9 cellular contexts compared by ENCODE assay signal in the genomic region with DNA sequence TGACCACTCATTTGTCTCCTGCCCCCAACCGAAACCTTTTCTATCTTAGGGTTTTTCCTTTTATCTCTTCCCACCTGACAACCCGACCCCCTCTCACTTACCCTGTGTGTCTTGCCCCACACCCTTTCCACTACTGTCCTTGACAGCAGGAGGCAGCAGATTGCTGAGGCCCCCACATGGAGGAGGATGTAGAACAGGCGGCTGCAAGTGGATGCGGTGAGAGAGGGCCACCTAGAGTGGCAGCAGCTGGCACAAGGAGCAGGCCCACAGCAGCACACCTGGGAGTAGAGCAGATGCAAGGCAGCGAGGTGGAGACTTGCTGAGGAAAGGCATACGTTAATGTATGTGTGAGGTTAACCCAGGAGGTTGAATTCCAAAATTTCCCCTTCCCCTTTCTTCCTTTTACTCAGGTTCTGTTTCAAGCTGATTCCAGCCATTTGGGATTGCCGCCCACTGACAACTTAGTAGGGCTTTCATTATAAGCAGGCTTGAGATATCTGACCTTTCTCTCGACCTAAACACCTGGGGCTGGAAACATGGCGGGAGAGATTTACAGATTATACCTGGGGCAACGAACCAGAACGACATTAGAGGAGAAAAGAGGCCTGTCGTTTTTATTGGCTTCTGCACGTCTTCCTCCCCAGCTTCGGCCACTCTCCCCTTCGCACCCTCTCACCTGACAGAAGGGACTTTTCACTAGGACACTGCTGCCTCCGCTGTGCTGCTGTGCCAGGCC. TPM values are rescaled to one million over a fixed set of nuclear protein-coding genes. Genes with fewer than 3 reads are reported as not detected.
A peak's percentile ranks its signal among the peaks of the same experiment; 100 is the strongest.
DNase-seq lines count a peak whose midpoint lies in the region; ATAC-seq, FAIRE-seq and TF ChIP-seq lines count a peak whose summit lies in the region.
"Had no signal": no experiment of that assay in that cellular context is flagged by ENCODE, and none has a peak within 500 bp of the region (broad histone marks: within the 10 kb centered on the region; RNA-seq: fewer than 3 reads in every experiment).

No MANE protein-coding gene starts in this region.

- H3K36me3 Mint-ChIP-seq in neural progenitor cell = peaks cover 33% of the 10 kb centered on the region

- H3F3A ChIP-seq in neural progenitor cell (ENCODE audit: low read depth) = peaks cover 69% of the 10 kb centered on the region

- H3K36me3 ChIP-seq in K562 (ENCODE audit: control insufficient read depth, insufficient read depth, low read length) (peaks cover 80% of the 10 kb centered on the region), neural progenitor cell (no peaks in the 10 kb centered on the region)

- H3K4me3 ChIP-seq in K562 (no peak overlapping the region), neural progenitor cell (no peak overlapping the region)

- H4K20me1 ChIP-seq in K562 (replicated peaks; ENCODE audit: control insufficient read depth, insufficient read depth, low read length) = 0 out of 2 replicates have a peak, but pooled peaks cover 4% of the 10 kb centered on the region
- peaks cover 23% of the 10 kb centered on the region for H4K20me1 ChIP-seq in neural progenitor cell (ENCODE audit: low read depth)

- no peak for TF ChIP-seq RAD21 in K562 (CRISPR knock-in tag; conservative IDR thresholded peaks at IDR 0.05 in 1 of 2, IDR thresholded peaks at IDR 0.05 in 1 of 2)

- peaks cover 41% of the 10 kb centered on the region for H3K4me1 Mint-ChIP-seq in neural progenitor cell

- intact Hi-C loops in K562 (cut with micrococcal nuclease) = no loop called here
- intact Hi-C loops in posterior vena cava (cut with DNase I) = no loop called here

- H3K27ac Mint-ChIP-seq in neural progenitor cell = no peak overlapping the region

- POLR2A ChIA-PET in K562 (lab: Yijun Ruan, JAX) = interaction anchor here (0.6 to 3.7 kb wide), 5 partner anchors 9 to 284 kb away, joined by 3 to 29 read pairs (median 4); a partner anchor contains a TSS

- H3K27me3 ChIP-seq in K562 (ENCODE audit: control insufficient read depth in 2 of 2, insufficient read depth in 2 of 2, low read length in 2 of 2) (no peaks in the 10 kb centered on the region), neural progenitor cell (no peaks in the 10 kb centered on the region)

- peaks cover 21 to 32% of the 10 kb centered on the region in 2 experiments for H3K4me1 ChIP-seq in K562 (replicated peaks in 1 of 2; ENCODE audit: control insufficient read depth in 2 of 2, insufficient read depth in 2 of 2, low read length in 2 of 2)
- peaks cover 23% of the 10 kb centered on the region for H3K4me1 ChIP-seq in neural progenitor cell

- H3K79me2 ChIP-seq in K562 (ENCODE audit: control insufficient read depth, insufficient read depth, low read length) (peaks cover 32% of the 10 kb centered on the region), neural progenitor cell (ENCODE audit: low read depth) (peaks cover 27% of the 10 kb centered on the region)

- CTCF ChIA-PET in K562 (lab: Yijun Ruan, JAX; ENCODE audit: low intra/inter-chr PET ratio) = no interaction called here

- H3K4me2 ChIP-seq in K562 (ENCODE audit: insufficient read depth, low read length) (peak overlapping the region; percentile 100; the same call in 1 of the 2 replicates), neural progenitor cell (peak overlapping the region; percentile 92)

- in situ Hi-C loops in K562 (cut with MboI) = no loop called here

- FAIRE-seq in K562 (lab: Jason Lieb, UNC) = no peak

- TF ChIP-seq POLR2A in K562 (conservative IDR thresholded peaks at IDR 0.05) = no peak

- peak overlapping the region; percentile 81 for H3K27ac ChIP-seq in K562 (ENCODE audit: extremely low read depth, low read depth, low read length)
- H3K27ac ChIP-seq in neural progenitor cell = peak overlapping the region; percentile 87

- H3K4me3 Mint-ChIP-seq in neural progenitor cell = peak overlapping the region; percentile 100

- H3K9me1 ChIP-seq in K562 (ENCODE audit: control insufficient read depth, insufficient read depth, low read length) = peaks cover 11% of the 10 kb centered on the region

- TF ChIP-seq CTCF in K562 (IDR thresholded peaks at IDR 0.05 in 2 of 3, conservative IDR thresholded peaks at IDR 0.05 in 1 of 3; ENCODE audit: insufficient read depth in 2 of 3, low read depth in 1 of 3, low read length in 3 of 3) = peak; percentile 15 to 48 (median 29); a peak in 3 of 6 replicates
- no peak for TF ChIP-seq CTCF in neural progenitor cell (IDR thresholded peaks at IDR 0.05)

- BruUV-seq in K562 (replicated peaks; lab: Mats Ljungman, UMichigan) = no TSS peak

- H2AFZ ChIP-seq in K562 (ENCODE audit: low read depth, low read length) (no peak overlapping the region), neural progenitor cell (replicated peaks) (no peak overlapping the region)

- DNase-seq in D341Med (ENCODE audit: low spot score) (peak; percentile 49), NCI-H1417 treated with DMSO at 0.1 percent for 48 hours (lab: John Stamatoyannopoulos, UW) (peak; percentile 16), K562 (ENCODE audit: extremely low read depth in 1 of 4, low spot score in 3 of 4) (peak in 2 of 4 experiments; percentile 26 to 43), neural progenitor cell (ENCODE audit: low spot score) (no peak), NCI-H2227 treated with DMSO at 0.1 percent for 48 hours (lab: John Stamatoyannopoulos, UW) (no peak), anterior cingulate cortex (lab: John Stamatoyannopoulos, UW) (no peak), posterior vena cava (ENCODE audit: low spot score) (no peak), putamen (ENCODE audit: low spot score) (no peak)

- peaks cover 5% of the 10 kb centered on the region for H3K27me3 Mint-ChIP-seq in neural progenitor cell (ENCODE audit: insufficient read depth, low read depth)

- H3K9me3 ChIP-seq in K562 (replicated peaks; ENCODE audit: control insufficient read depth, insufficient read depth, low read depth, low read length) (no peaks in the 10 kb centered on the region), neural progenitor cell (ENCODE audit: low read depth) (no peaks in the 10 kb centered on the region)

- H3K9me3 Mint-ChIP-seq in neural progenitor cell = no peaks in the 10 kb centered on the region

- peak overlapping the region in 1 of 2 experiments; percentile 92; a peak in 1 of 4 replicates for H3K9ac ChIP-seq in K562 (ENCODE audit: insufficient read depth in 1 of 2, low read depth in 2 of 2, low read length in 2 of 2)
- no peak overlapping the region for H3K9ac ChIP-seq in neural progenitor cell

- no peak for TF ChIP-seq EP300 in K562 (IDR thresholded peaks at IDR 0.05; ENCODE audit: low read length)

- 66% methylated on average over 16 of the region's 16 CpGs for WGBS in K562 (ENCODE audit: insufficient coverage, low coverage, missing lambda C conversion rate)

- ATAC-seq in K562 = 0 out of 3 replicates have a peak, but pooled peaks have one; percentile 3

RNA-seq across cellular contexts. Expression of a gene that starts 0.6 kb away (rescaled TPM):
- total RNA-seq in K562 (2011; cell fraction: chromatin; rRNA removed; ENCODE audit: low replicate concordance) = 0.83 and 1.1 TPM in 2 replicates
- 0.50 and 0.53 TPM in 2 replicates for total RNA-seq in K562 (2011; cell fraction: nucleolus; rRNA removed)
- total RNA-seq in K562 (2011; cell fraction: nucleoplasm; rRNA removed) = 0.46 and 0.59 TPM in 2 replicates
- total RNA-seq in K562 (2014; rRNA removed) (0.24 TPM in 1 of 2 replicates, not detected in the other), K562 (2014; rRNA removed; fragmentation: Illumina TruSeq; extraction: Trizol) (0.13 TPM in 1 of 2 replicates, not detected in the other), K562 (2015; rRNA removed; fragmentation: Illumina TruSeq; extraction: Trizol) (0.08 and 0.14 TPM in 2 replicates), K562 (2021) (0.16 and 0.22 TPM in 2 replicates), neural progenitor cell (ENCODE audit: low replicate concordance) (0.50 TPM in 1 of 2 replicates, not detected in the other), posterior vena cava (not detected)
- polyA plus RNA-seq in K562 (2011; rRNA removed) (0.18 TPM in 2 replicates), K562 (2014; fragmentation: Illumina TruSeq; extraction: Trizol) (0.06 and 0.18 TPM in 2 replicates), K562 (2014; fragmentation: Nextera tagmentation; extraction: Ambion mirVana) (under 1 TPM; 0.23 to 0.48 TPM), K562 (2014; rRNA removed) (0.23 and 0.86 TPM in 2 replicates)
- polyA plus RNA-seq in K562 (2011; cell fraction: cytosol; rRNA removed) = 0.07 and 0.13 TPM in 2 replicates
- 0.14 and 0.28 TPM in 2 replicates for polyA plus RNA-seq in K562 (2011; cell fraction: nucleus; rRNA removed)
- 0.07 TPM in 1 of 2 replicates, not detected in the other for polyA plus RNA-seq in K562 (2012)
- 0.18 and 0.32 TPM in 2 replicates for polyA minus RNA-seq in K562 (2011; rRNA and poly(A)+ RNA removed)
- not detected in 2 replicates for polyA minus RNA-seq in K562 (2011; cell fraction: cytosol; rRNA and poly(A)+ RNA removed)
- polyA minus RNA-seq in K562 (2011; cell fraction: nucleus; rRNA and poly(A)+ RNA removed) = 0.11 and 0.27 TPM in 2 replicates
- total RNA-seq: epithelial cell of proximal tubule had no signal

RNA-seq across cellular contexts. Expression of a gene that starts 1.0 kb away (rescaled TPM):
- 43.0 and 50.8 TPM in 2 replicates for total RNA-seq in K562 (2011; cell fraction: chromatin; rRNA removed; ENCODE audit: low replicate concordance)
- 31.5 and 32.9 TPM in 2 replicates for total RNA-seq in K562 (2011; cell fraction: nucleolus; rRNA removed)
- total RNA-seq in K562 (2011; cell fraction: nucleoplasm; rRNA removed) = 41.6 and 66.5 TPM in 2 replicates
- 21.1 and 40.6 TPM in 2 replicates for total RNA-seq in K562 (2014; rRNA removed)
- total RNA-seq in K562 (2014; rRNA removed; fragmentation: Illumina TruSeq; extraction: Trizol) = 6.5 and 7.2 TPM in 2 replicates
- total RNA-seq in K562 (2015; rRNA removed; fragmentation: Illumina TruSeq; extraction: Trizol) = 6.0 and 9.0 TPM in 2 replicates
- 23.7 and 27.7 TPM in 2 replicates for total RNA-seq in K562 (2021)
- 25.8 and 28.0 TPM in 2 replicates for polyA plus RNA-seq in K562 (2011; rRNA removed)
- 1.8 and 4.5 TPM in 2 replicates for polyA plus RNA-seq in K562 (2011; cell fraction: cytosol; rRNA removed)
- polyA plus RNA-seq in K562 (2011; cell fraction: nucleus; rRNA removed) = 20.3 and 23.9 TPM in 2 replicates
- 3.3 and 8.7 TPM in 2 replicates for polyA plus RNA-seq in K562 (2012)
- polyA plus RNA-seq in K562 (2014; fragmentation: Illumina TruSeq; extraction: Trizol) = 17.5 and 26.1 TPM in 2 replicates
- polyA plus RNA-seq in K562 (2014; fragmentation: Nextera tagmentation; extraction: Ambion mirVana) = 1 to 10 TPM; 9.6 TPM
- 22.7 and 33.9 TPM in 2 replicates for polyA plus RNA-seq in K562 (2014; rRNA removed)
- polyA minus RNA-seq in K562 (2011; rRNA and poly(A)+ RNA removed) = 11.6 and 13.6 TPM in 2 replicates
- 19.9 and 20.8 TPM in 2 replicates for polyA minus RNA-seq in K562 (2011; cell fraction: cytosol; rRNA and poly(A)+ RNA removed)
- 8.5 and 17.2 TPM in 2 replicates for polyA minus RNA-seq in K562 (2011; cell fraction: nucleus; rRNA and poly(A)+ RNA removed)
- total RNA-seq in neural progenitor cell (ENCODE audit: low replicate concordance) = 6.7 and 8.3 TPM in 2 replicates
- 10 to 100 TPM; 11.3 to 11.9 TPM for total RNA-seq in posterior vena cava

RNA-seq across cellular contexts. Expression of a gene that starts 7.3 kb away (rescaled TPM):
- 218 and 403 TPM in 2 replicates for total RNA-seq in K562 (2011; cell fraction: chromatin; rRNA removed; ENCODE audit: low replicate concordance)
- 324 and 335 TPM in 2 replicates for total RNA-seq in K562 (2011; cell fraction: nucleolus; rRNA removed)
- total RNA-seq in K562 (2011; cell fraction: nucleoplasm; rRNA removed) = 384 and 484 TPM in 2 replicates
- 504 and 539 TPM in 2 replicates for total RNA-seq in K562 (2014; rRNA removed)
- 330 and 497 TPM in 2 replicates for total RNA-seq in K562 (2014; rRNA removed; fragmentation: Illumina TruSeq; extraction: Trizol)
- 505 and 539 TPM in 2 replicates for total RNA-seq in K562 (2015; rRNA removed; fragmentation: Illumina TruSeq; extraction: Trizol)
- 867 and 903 TPM in 2 replicates for total RNA-seq in K562 (2021)
- polyA plus RNA-seq in K562 (2011; rRNA removed) = 829 and 915 TPM in 2 replicates
- 1,193 and 1,426 TPM in 2 replicates for polyA plus RNA-seq in K562 (2011; cell fraction: cytosol; rRNA removed)
- 959 and 1,088 TPM in 2 replicates for polyA plus RNA-seq in K562 (2011; cell fraction: nucleus; rRNA removed)
- 922 and 1,325 TPM in 2 replicates for polyA plus RNA-seq in K562 (2012)
- 1,117 and 1,415 TPM in 2 replicates for polyA plus RNA-seq in K562 (2014; fragmentation: Illumina TruSeq; extraction: Trizol)
- 1,000 to 10,000 TPM; 2,726 to 3,360 TPM for polyA plus RNA-seq in K562 (2014; fragmentation: Nextera tagmentation; extraction: Ambion mirVana)
- 1,025 and 1,310 TPM in 2 replicates for polyA plus RNA-seq in K562 (2014; rRNA removed)
- polyA minus RNA-seq in K562 (2011; rRNA and poly(A)+ RNA removed) = 168 and 202 TPM in 2 replicates
- polyA minus RNA-seq in K562 (2011; cell fraction: cytosol; rRNA and poly(A)+ RNA removed) = 213 and 218 TPM in 2 replicates
- 104 and 170 TPM in 2 replicates for polyA minus RNA-seq in K562 (2011; cell fraction: nucleus; rRNA and poly(A)+ RNA removed)
- 249 and 430 TPM in 2 replicates for total RNA-seq in neural progenitor cell (ENCODE audit: low replicate concordance)
- total RNA-seq in posterior vena cava = 100 to 1,000 TPM; 618 to 766 TPM

RNA-seq across cellular contexts. Expression of a gene that starts 22.6 kb away (rescaled TPM):
- total RNA-seq in K562 (2011; cell fraction: chromatin; rRNA removed; ENCODE audit: low replicate concordance) = 4.3 and 5.0 TPM in 2 replicates
- total RNA-seq in K562 (2011; cell fraction: nucleolus; rRNA removed) = 4.3 and 6.3 TPM in 2 replicates
- total RNA-seq in K562 (2011; cell fraction: nucleoplasm; rRNA removed) = 2.8 and 3.9 TPM in 2 replicates
- total RNA-seq in K562 (2014; rRNA removed) (2.9 and 5.2 TPM in 2 replicates), K562 (2014; rRNA removed; fragmentation: Illumina TruSeq; extraction: Trizol) (1.9 and 2.6 TPM in 2 replicates), K562 (2015; rRNA removed; fragmentation: Illumina TruSeq; extraction: Trizol) (1.5 TPM in 2 replicates), K562 (2021) (0.80 and 1.9 TPM in 2 replicates), neural progenitor cell (ENCODE audit: low replicate concordance) (3.1 and 5.1 TPM in 2 replicates), posterior vena cava (1 to 10 TPM; 2.2 TPM)
- polyA plus RNA-seq in K562 (2011; rRNA removed) (0.96 and 2.6 TPM in 2 replicates), K562 (2014; fragmentation: Illumina TruSeq; extraction: Trizol) (1.8 and 2.6 TPM in 2 replicates), K562 (2014; fragmentation: Nextera tagmentation; extraction: Ambion mirVana) (1 to 10 TPM; 2.9 to 3.6 TPM), K562 (2014; rRNA removed) (3.0 and 3.9 TPM in 2 replicates)
- 0.59 and 3.0 TPM in 2 replicates for polyA plus RNA-seq in K562 (2011; cell fraction: cytosol; rRNA removed)
- 3.2 and 5.4 TPM in 2 replicates for polyA plus RNA-seq in K562 (2011; cell fraction: nucleus; rRNA removed)
- 1.2 and 2.0 TPM in 2 replicates for polyA plus RNA-seq in K562 (2012)
- polyA minus RNA-seq in K562 (2011; rRNA and poly(A)+ RNA removed) = 0.87 and 3.2 TPM in 2 replicates
- 1.9 TPM in 1 of 2 replicates, not detected in the other for polyA minus RNA-seq in K562 (2011; cell fraction: cytosol; rRNA and poly(A)+ RNA removed)
- 2.0 and 4.8 TPM in 2 replicates for polyA minus RNA-seq in K562 (2011; cell fraction: nucleus; rRNA and poly(A)+ RNA removed)

RNA-seq across cellular contexts. Expression of a gene that starts 25.1 kb away (rescaled TPM):
- 14.8 and 40.8 TPM in 2 replicates for total RNA-seq in K562 (2011; cell fraction: chromatin; rRNA removed; ENCODE audit: low replicate concordance)
- 11.4 and 14.7 TPM in 2 replicates for total RNA-seq in K562 (2011; cell fraction: nucleolus; rRNA removed)
- 17.6 and 18.2 TPM in 2 replicates for total RNA-seq in K562 (2011; cell fraction: nucleoplasm; rRNA removed)
- total RNA-seq in K562 (2014; rRNA removed) (35.9 and 44.6 TPM in 2 replicates), K562 (2014; rRNA removed; fragmentation: Illumina TruSeq; extraction: Trizol) (64.1 and 72.5 TPM in 2 replicates), K562 (2015; rRNA removed; fragmentation: Illumina TruSeq; extraction: Trizol) (57.1 and 59.8 TPM in 2 replicates), K562 (2021) (34.3 and 37.1 TPM in 2 replicates), neural progenitor cell (ENCODE audit: low replicate concordance) (42.4 and 47.3 TPM in 2 replicates), posterior vena cava (10 to 100 TPM; 16.6 to 17.7 TPM)
- polyA plus RNA-seq in K562 (2011; rRNA removed) (25.1 and 37.4 TPM in 2 replicates), K562 (2014; fragmentation: Illumina TruSeq; extraction: Trizol) (57.8 and 62.8 TPM in 2 replicates), K562 (2014; fragmentation: Nextera tagmentation; extraction: Ambion mirVana) (10 to 100 TPM; 34.9 to 64.0 TPM), K562 (2014; rRNA removed) (38.9 and 48.2 TPM in 2 replicates)
- 15.0 and 21.6 TPM in 2 replicates for polyA plus RNA-seq in K562 (2011; cell fraction: cytosol; rRNA removed)
- 10.3 and 13.6 TPM in 2 replicates for polyA plus RNA-seq in K562 (2011; cell fraction: nucleus; rRNA removed)
- 29.5 and 44.8 TPM in 2 replicates for polyA plus RNA-seq in K562 (2012)
- 58.4 and 65.1 TPM in 2 replicates for polyA minus RNA-seq in K562 (2011; rRNA and poly(A)+ RNA removed)
- polyA minus RNA-seq in K562 (2011; cell fraction: cytosol; rRNA and poly(A)+ RNA removed) = 11.1 and 18.8 TPM in 2 replicates
- polyA minus RNA-seq in K562 (2011; cell fraction: nucleus; rRNA and poly(A)+ RNA removed) = 5.8 and 14.3 TPM in 2 replicates

Comparison
In these comparisons a context has a peak if more than half of its experiments do, and no peak if none do; other contexts are left out.
1. DNase-seq: peak in D341Med (single experiment) and NCI-H1417 treated with DMSO at 0.1 percent for 48 hours (single experiment); none in neural progenitor cell (single experiment), NCI-H2227 treated with DMSO at 0.1 percent for 48 hours (single experiment), anterior cingulate cortex (0 of 58), posterior vena cava (single experiment) and putamen (single experiment).